In the genomic region with DNA sequence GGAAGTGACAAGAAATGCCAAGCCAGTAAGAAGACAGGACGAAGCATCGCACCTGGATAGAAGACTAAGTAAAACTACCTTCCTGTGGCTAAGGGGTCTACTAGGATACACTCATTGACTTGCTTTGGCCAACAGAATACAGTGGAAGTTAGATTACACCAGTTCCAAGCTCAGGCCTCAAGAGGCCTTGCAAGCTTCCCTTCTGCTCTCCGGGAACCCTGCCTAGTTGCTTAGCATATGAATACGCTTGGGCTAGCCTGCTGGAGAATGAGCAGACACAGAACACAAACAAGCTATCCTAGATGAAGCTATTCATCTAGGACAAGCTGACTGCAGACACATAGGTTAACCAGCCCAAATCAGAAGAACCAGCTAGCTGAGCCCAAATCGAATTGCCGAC, we compare ENCODE assay signal across 30 cellular contexts.
DNase-seq lines count a peak whose midpoint lies in the region; ATAC-seq, FAIRE-seq and TF ChIP-seq lines count a peak whose summit lies in the region.
"Had no signal": no experiment of that assay in that cellular context is flagged by ENCODE, and none has a peak within 500 bp of the region (broad histone marks: within the 10 kb centered on the region; RNA-seq: fewer than 3 reads in every experiment).

No MANE protein-coding gene starts in this region.

- H3K14ac ChIP-seq in H1 (ENCODE audit: insufficient read length): no peak overlapping the region

- no peak for ATAC-seq in natural killer cell treated with Interleukin-12 subunit alpha and Interleukin-12 subunit beta and Interleukin-15 and Interleukin-18, amount 100 ng/mL, for 72 hours
- ATAC-seq in natural killer cell: no peak
- no peak for ATAC-seq in HG02678 (IDR thresholded peaks at IDR 0.05; ENCODE audit: unreplicated experiment)
- ATAC-seq in stimulated activated naive CD8-positive, alpha-beta T cell treated with anti-CD3 and anti-CD28 coated beads, Interleukin-15, amount 100 ng/mL, for 72 hours: no peak
- ATAC-seq in GM21723 (IDR thresholded peaks at IDR 0.05; ENCODE audit: unreplicated experiment): no peak
- ATAC-seq: foreskin keratinocyte; heart right ventricle; left lung; psoas muscle; stimulated activated effector memory CD8-positive, alpha-beta T cell treated with anti-CD3 and anti-CD28 coated beads, Interleukin-12 subunit alpha, Interleukin-12 subunit beta, amount 100 ng/mL, for 72 hours had no signal

- DNase-seq in natural killer cell treated with Interleukin-12 subunit alpha and Interleukin-12 subunit beta and Interleukin-15 and Interleukin-18, amount 100 ng/mL, for 72 hours (ENCODE audit: low spot score): peak; percentile 28
- DNase-seq in natural killer cell (no peak), H1 (ENCODE audit: low read depth in 1 of 2, low spot score in 2 of 2) (no peak), medulla oblongata (ENCODE audit: extremely low spot score) (peak; percentile 66)
- no peak for DNase-seq in stimulated activated CD8-positive, alpha-beta memory T cell treated with anti-CD3 and anti-CD28 coated beads, Interleukin-4, amount 100 ng/mL, for 48 hours
- DNase-seq in stimulated activated naive CD8-positive, alpha-beta T cell treated with anti-CD3 and anti-CD28 coated beads, Interleukin-15, amount 100 ng/mL, for 72 hours: no peak
- DNase-seq: activated CD4-positive, alpha-beta memory T cell treated with anti-CD3 and anti-CD28 coated beads, Interleukin-2, amount 10 ng/mL, durations not matched to agents 7 days and 5 days; activated CD8-positive, alpha-beta memory T cell treated with anti-CD3 and anti-CD28 coated beads, Interleukin-2, amount 50 U/mL, for 4 hours; activated naive CD4-positive, alpha-beta T cell; central memory CD4-positive, alpha-beta T cell; esophagus squamous epithelium; foreskin keratinocyte; GDM1; heart right ventricle; left lung; MV-4-11; NCI-H1436; NCI-H226; NCI-H774; occipital lobe; psoas muscle; stimulated activated CD4-positive, alpha-beta T cell treated with anti-CD3 and anti-CD28 coated beads, Interleukin-4, amount 100 ng/mL, for 4 hours; trophoblast cell had no signal

- FAIRE-seq in H1 (lab: Jason Lieb, UNC): peak; percentile 92
- FAIRE-seq: islet of Langerhans had no signal

- H3K36me3 ChIP-seq in H1 (ENCODE audit: control insufficient read depth in 2 of 4, insufficient read depth in 4 of 4, low read length in 3 of 4): no peaks in the 10 kb centered on the region
- H3K36me3 ChIP-seq: esophagus squamous epithelium, heart right ventricle, left lung had no signal

- TF ChIP-seq EP300 in H1 (IDR thresholded peaks at IDR 0.05; ENCODE audit: borderline replicate concordance in 1 of 2, low read depth in 2 of 2, low read length in 2 of 2): no peak

- CTCF ChIA-PET in H1 (lab: Charles Lee; ENCODE audit: partially characterized antibody): interaction anchor here (1.0 to 1.6 kb wide), 3 partner anchors 9 to 283 kb away, joined by 3 to 4 read pairs (median 3); no protein-coding TSS in a partner anchor

- no peaks in the 10 kb centered on the region; the same call in 1 of the 2 replicates for H3K23me2 ChIP-seq in H1 (ENCODE audit: low read depth, low read length)

- H3K27me3 Mint-ChIP-seq in natural killer cell treated with Interleukin-12 subunit alpha and Interleukin-12 subunit beta and Interleukin-15 and Interleukin-18, amount 100 ng/mL, for 72 hours: peaks cover 6 to 14% of the 10 kb centered on the region in 2 donors
- H3K27me3 Mint-ChIP-seq in natural killer cell (ENCODE audit: low read depth in 2 of 2): peaks cover 14 to 16% of the 10 kb centered on the region in 2 donors
- H3K27me3 Mint-ChIP-seq in stimulated activated naive CD8-positive, alpha-beta T cell treated with anti-CD3 and anti-CD28 coated beads, Interleukin-15, amount 100 ng/mL, for 72 hours: no peaks in the 10 kb centered on the region
- H3K27me3 Mint-ChIP-seq: IgD-negative memory B cell had no signal

- no peaks in the 10 kb centered on the region for H3K9me3 ChIP-seq in H1 (ENCODE audit: insufficient read depth in 2 of 2, low read depth in 1 of 2, low read length in 1 of 2)
- H3K9me3 ChIP-seq: esophagus squamous epithelium, heart right ventricle, left lung, psoas muscle had no signal

- no peak overlapping the region for H2BK20ac ChIP-seq in H1 (ENCODE audit: low read length)

- H2BK120ac ChIP-seq in H1 (replicated peaks; ENCODE audit: low read depth, low read length): no peak overlapping the region

- peaks cover 0 to 2% of the 10 kb centered on the region in 2 experiments for H4K20me1 ChIP-seq in H1 (replicated peaks in 1 of 2; ENCODE audit: control insufficient read depth in 1 of 2, insufficient read depth in 2 of 2, low read length in 2 of 2)

- POLR2A ChIA-PET in H1 (lab: Charles Lee; ENCODE audit: partially characterized antibody): no interaction called here

- H3K27ac Mint-ChIP-seq in natural killer cell treated with Interleukin-12 subunit alpha and Interleukin-12 subunit beta and Interleukin-15 and Interleukin-18, amount 100 ng/mL, for 72 hours: no peak overlapping the region
- H3K27ac Mint-ChIP-seq in natural killer cell: no peak overlapping the region
- H3K27ac Mint-ChIP-seq in stimulated activated naive CD8-positive, alpha-beta T cell treated with anti-CD3 and anti-CD28 coated beads, Interleukin-15, amount 100 ng/mL, for 72 hours: no peak overlapping the region
- H3K27ac Mint-ChIP-seq: activated CD4-positive, alpha-beta memory T cell treated with anti-CD3 and anti-CD28 coated beads, Interleukin-2, amount 10 ng/mL, durations not matched to agents 7 days and 5 days; IgD-negative memory B cell; stimulated activated effector memory CD8-positive, alpha-beta T cell treated with anti-CD3 and anti-CD28 coated beads, Interleukin-12 subunit alpha, Interleukin-12 subunit beta, amount 100 ng/mL, for 72 hours; T-helper 2 cell treated with Interferon-gamma antibody and Interleukin-4, amounts not matched to agents 5 μg/mL and 100 μg/mL, for 36 hours had no signal

- peaks cover 0 to 10% (median 2%) of the 10 kb centered on the region in 4 experiments; a peak in 3 of 7 replicates for H3K27me3 ChIP-seq in H1 (replicated peaks in 1 of 4; ENCODE audit: control insufficient read depth in 3 of 4, extremely low read depth in 1 of 4, insufficient read depth in 3 of 4, low read length in 3 of 4)
- H3K27me3 ChIP-seq: esophagus squamous epithelium, foreskin keratinocyte, heart right ventricle, left lung had no signal

- no peak overlapping the region for H3K9ac ChIP-seq in H1 (replicated peaks in 1 of 4; ENCODE audit: extremely low read depth in 1 of 4, low read depth in 3 of 4, low read length in 3 of 4)

- H3K4me3 Mint-ChIP-seq in natural killer cell treated with Interleukin-12 subunit alpha and Interleukin-12 subunit beta and Interleukin-15 and Interleukin-18, amount 100 ng/mL, for 72 hours: no peak overlapping the region
- no peak overlapping the region for H3K4me3 Mint-ChIP-seq in natural killer cell
- no peak overlapping the region for H3K4me3 Mint-ChIP-seq in stimulated activated naive CD8-positive, alpha-beta T cell treated with anti-CD3 and anti-CD28 coated beads, Interleukin-15, amount 100 ng/mL, for 72 hours
- H3K4me3 Mint-ChIP-seq: activated CD4-positive, alpha-beta memory T cell treated with anti-CD3 and anti-CD28 coated beads, Interleukin-2, amount 10 ng/mL, durations not matched to agents 7 days and 5 days; IgD-negative memory B cell; stimulated activated effector memory CD8-positive, alpha-beta T cell treated with anti-CD3 and anti-CD28 coated beads, Interleukin-12 subunit alpha, Interleukin-12 subunit beta, amount 100 ng/mL, for 72 hours; T-helper 2 cell treated with Interferon-gamma antibody and Interleukin-4, amounts not matched to agents 5 μg/mL and 100 μg/mL, for 36 hours had no signal

- TF ChIP-seq RAD21 in H1 (IDR thresholded peaks at IDR 0.05 in 1 of 2, conservative IDR thresholded peaks at IDR 0.05 in 1 of 2; ENCODE audit: low read depth in 2 of 2, low read length in 2 of 2): no peak; a peak in 1 of 4 replicates

- no peaks in the 10 kb centered on the region for H3K9me3 Mint-ChIP-seq in natural killer cell treated with Interleukin-12 subunit alpha and Interleukin-12 subunit beta and Interleukin-15 and Interleukin-18, amount 100 ng/mL, for 72 hours
- H3K9me3 Mint-ChIP-seq in natural killer cell: no peaks in the 10 kb centered on the region
- H3K9me3 Mint-ChIP-seq in stimulated activated naive CD8-positive, alpha-beta T cell treated with anti-CD3 and anti-CD28 coated beads, Interleukin-15, amount 100 ng/mL, for 72 hours: peaks cover 0 to 5% of the 10 kb centered on the region in 2 donors
- H3K9me3 Mint-ChIP-seq: activated CD4-positive, alpha-beta memory T cell treated with anti-CD3 and anti-CD28 coated beads, Interleukin-2, amount 10 ng/mL, durations not matched to agents 7 days and 5 days; IgD-negative memory B cell; stimulated activated effector memory CD8-positive, alpha-beta T cell treated with anti-CD3 and anti-CD28 coated beads, Interleukin-12 subunit alpha, Interleukin-12 subunit beta, amount 100 ng/mL, for 72 hours; T-helper 2 cell treated with Interferon-gamma antibody and Interleukin-4, amounts not matched to agents 5 μg/mL and 100 μg/mL, for 36 hours had no signal

- H3K79me2 ChIP-seq in H1 (ENCODE audit: control insufficient read depth in 1 of 2, insufficient read depth in 2 of 2, low read length in 2 of 2): no peaks in the 10 kb centered on the region

- TF ChIP-seq CTCF in natural killer cell (IDR thresholded peaks at IDR 0.05) (no peak), H1 (IDR thresholded peaks at IDR 0.05; ENCODE audit: control extremely low read depth in 1 of 3, insufficient read depth in 1 of 3, low read depth in 1 of 3, low read length in 3 of 3) (no peak)

- H3K27ac ChIP-seq in H1 (ENCODE audit: low read depth, low read length): no peak overlapping the region
- H3K27ac ChIP-seq: 22Rv1, esophagus squamous epithelium, foreskin keratinocyte, heart right ventricle, left lung had no signal

- H3K79me1 ChIP-seq in H1 (ENCODE audit: low read depth, low read length): no peaks in the 10 kb centered on the region

- no peak for TF ChIP-seq POLR2A in H1 (IDR thresholded peaks at IDR 0.05; ENCODE audit: control extremely low read depth in 1 of 2, low read depth in 2 of 2, low read length in 2 of 2)

- H4K8ac ChIP-seq in H1 (ENCODE audit: extremely low read depth, insufficient read depth, low read length): no peak overlapping the region

- intact Hi-C loops in natural killer cell (cut with micrococcal nuclease): no loop called here

- no peak overlapping the region for H2BK15ac ChIP-seq in H1 (ENCODE audit: low read length)

- WGBS in H1 (ENCODE audit: extremely low coverage in 1 of 2, insufficient coverage in 1 of 2, insufficient read length in 1 of 2, insufficient replicate concordance in 2 of 2, low coverage in 1 of 2, low lambda C conversion rate in 2 of 2, missing lambda C conversion rate in 1 of 2), 2 experiments: 70% methylated on average over 6 of the region's 6 CpGs; no CpG with 5 or more reads in 1 of the 2 experiments

- H2BK12ac ChIP-seq in H1 (ENCODE audit: low read depth, low read length): no peak overlapping the region; the same call in 1 of the 2 replicates

- peak overlapping the region; percentile 68; the same call in 1 of the 2 replicates for H2BK5ac ChIP-seq in H1 (ENCODE audit: low read depth, low read length)

- H3K23ac ChIP-seq in H1 (ENCODE audit: insufficient read length): no peak overlapping the region

- peaks cover 18 to 25% of the 10 kb centered on the region in 2 donors for H3K4me1 Mint-ChIP-seq in natural killer cell treated with Interleukin-12 subunit alpha and Interleukin-12 subunit beta and Interleukin-15 and Interleukin-18, amount 100 ng/mL, for 72 hours (ENCODE audit: low read depth in 2 of 2)
- H3K4me1 Mint-ChIP-seq in natural killer cell: peaks cover 15 to 17% of the 10 kb centered on the region in 2 donors
- H3K4me1 Mint-ChIP-seq in stimulated activated naive CD8-positive, alpha-beta T cell treated with anti-CD3 and anti-CD28 coated beads, Interleukin-15, amount 100 ng/mL, for 72 hours: peaks cover 23% of the 10 kb centered on the region

- no peak overlapping the region for H4K91ac ChIP-seq in H1 (replicated peaks; ENCODE audit: insufficient read length, low read length)

- peak overlapping the region; percentile 26; the same call in 1 of the 2 replicates for H3K18ac ChIP-seq in H1 (ENCODE audit: extremely low read depth, low read length)

- H4K5ac ChIP-seq in H1 (ENCODE audit: insufficient read length, low read depth, low read length): no peak overlapping the region

- no peak overlapping the region for H3K56ac ChIP-seq in H1 (replicated peaks; ENCODE audit: insufficient read length, low read depth, low read length)

- peak overlapping the region in 1 of 4 experiments; percentile 24; a peak in 1 of 8 replicates for H3K4me3 ChIP-seq in H1 (ENCODE audit: extremely low read depth in 1 of 4, insufficient read depth in 2 of 4, low read depth in 3 of 4, low read length in 4 of 4)
- H3K4me3 ChIP-seq: esophagus squamous epithelium, heart right ventricle, left lung, psoas muscle had no signal

- H3K36me3 Mint-ChIP-seq in natural killer cell treated with Interleukin-12 subunit alpha and Interleukin-12 subunit beta and Interleukin-15 and Interleukin-18, amount 100 ng/mL, for 72 hours: no peaks in the 10 kb centered on the region
- no peaks in the 10 kb centered on the region for H3K36me3 Mint-ChIP-seq in natural killer cell
- H3K36me3 Mint-ChIP-seq: stimulated activated effector memory CD8-positive, alpha-beta T cell treated with anti-CD3 and anti-CD28 coated beads, Interleukin-12 subunit alpha, Interleukin-12 subunit beta, amount 100 ng/mL, for 72 hours had no signal

- H2AK5ac ChIP-seq in H1 (ENCODE audit: low read depth, low read length): no peak overlapping the region

- peak overlapping the region; percentile 40 to 47 for H3K4me2 ChIP-seq in H1 (ENCODE audit: insufficient read depth in 1 of 2, low read depth in 2 of 2, low read length in 2 of 2)

- H2AFZ ChIP-seq in H1 (ENCODE audit: low read length): no peak overlapping the region

- H3K4me1 ChIP-seq in H1 (replicated peaks in 1 of 4; ENCODE audit: control insufficient read depth in 3 of 4, insufficient read depth in 4 of 4, low read length in 3 of 4): peaks cover 0 to 10% (median 6%) of the 10 kb centered on the region in 4 experiments; a peak in 4 of 7 replicates
- H3K4me1 ChIP-seq: esophagus squamous epithelium, left lung had no signal

- no peak overlapping the region for H3K4ac ChIP-seq in H1 (replicated peaks; ENCODE audit: insufficient read length, low read depth, low read length)

Comparison
In these comparisons a context has a peak if more than half of its experiments do, and no peak if none do; other contexts are left out.
1. DNase-seq: peak in natural killer cell treated with Interleukin-12 subunit alpha and Interleukin-12 subunit beta and Interleukin-15 and Interleukin-18, amount 100 ng/mL, for 72 hours (single experiment) and medulla oblongata (single experiment); none in natural killer cell (single experiment), H1 (0 of 2), stimulated activated CD8-positive, alpha-beta memory T cell treated with anti-CD3 and anti-CD28 coated beads, Interleukin-4, amount 100 ng/mL, for 48 hours (single experiment) and stimulated activated naive CD8-positive, alpha-beta T cell treated with anti-CD3 and anti-CD28 coated beads, Interleukin-15, amount 100 ng/mL, for 72 hours (0 of 2).